9 cellular contexts compared by ENCODE assay signal in genomic region chr1:212237651-212238050, GRCh38.
DNase-seq lines count a peak whose midpoint lies in the region; ATAC-seq and TF ChIP-seq lines count a peak whose summit lies in the region.
"Had no signal": no experiment of that assay in that cellular context is flagged by ENCODE, and none has a peak within 500 bp of the region (broad histone marks: within the 10 kb centered on the region; RNA-seq: fewer than 3 reads in every experiment).

No MANE protein-coding gene starts in this region.

- no peaks in the 10 kb centered on the region for H3K9me3 Mint-ChIP-seq in activated naive CD8-positive, alpha-beta T cell treated with anti-CD3 and anti-CD28 coated beads, Interleukin-2, amount 50 U/mL, for 24 hours
- peaks cover 4% of the 10 kb centered on the region for H3K9me3 Mint-ChIP-seq in nephron progenitor cell
- H3K9me3 Mint-ChIP-seq: natural killer cell treated with Interleukin-12 subunit alpha and Interleukin-12 subunit beta and Interleukin-15 and Interleukin-18, amount 100 ng/mL, for 72 hours had no signal

- H3K4me3 Mint-ChIP-seq in activated naive CD8-positive, alpha-beta T cell treated with anti-CD3 and anti-CD28 coated beads, Interleukin-2, amount 50 U/mL, for 24 hours: no peak overlapping the region
- H3K4me3 Mint-ChIP-seq in nephron progenitor cell: no peak overlapping the region
- H3K4me3 Mint-ChIP-seq: natural killer cell treated with Interleukin-12 subunit alpha and Interleukin-12 subunit beta and Interleukin-15 and Interleukin-18, amount 100 ng/mL, for 72 hours had no signal

- peaks cover 45% of the 10 kb centered on the region for H3K4me1 Mint-ChIP-seq in activated naive CD8-positive, alpha-beta T cell treated with anti-CD3 and anti-CD28 coated beads, Interleukin-2, amount 50 U/mL, for 24 hours
- H3K4me1 Mint-ChIP-seq in nephron progenitor cell: peaks cover 8% of the 10 kb centered on the region

- no peak for TF ChIP-seq CTCF in nephron progenitor cell (IDR thresholded peaks at IDR 0.05)

- peak; percentile 70 for DNase-seq in DMS53 treated with DMSO at 0.1 percent for 48 hours (lab: John Stamatoyannopoulos, UW; ENCODE audit: unreplicated experiment)
- DNase-seq in activated naive CD8-positive, alpha-beta T cell treated with anti-CD3 and anti-CD28 coated beads, Interleukin-2, amount 50 U/mL, for 24 hours: no peak
- DNase-seq in middle frontal gyrus (ENCODE audit: extremely low spot score, low spot score): no peak
- no peak for DNase-seq in nephron progenitor cell
- DNase-seq in caudate nucleus (lab: John Stamatoyannopoulos, UW): no peak
- DNase-seq in cerebellar nuclear complex (lab: John Stamatoyannopoulos, UW): no peak

- ATAC-seq in GM19351 (IDR thresholded peaks at IDR 0.05; ENCODE audit: unreplicated experiment) (peak; percentile 91), HG03064 (IDR thresholded peaks at IDR 0.05; ENCODE audit: low read depth, unreplicated experiment) (peak; percentile 89)
- peak; percentile 85 for ATAC-seq in activated naive CD8-positive, alpha-beta T cell treated with anti-CD3 and anti-CD28 coated beads, Interleukin-2, amount 50 U/mL, for 24 hours

- H3K27me3 Mint-ChIP-seq in activated naive CD8-positive, alpha-beta T cell treated with anti-CD3 and anti-CD28 coated beads, Interleukin-2, amount 50 U/mL, for 24 hours: peaks cover 2% of the 10 kb centered on the region
- no peaks in the 10 kb centered on the region for H3K27me3 Mint-ChIP-seq in nephron progenitor cell (ENCODE audit: low read depth, poor library complexity)
- H3K27me3 Mint-ChIP-seq: natural killer cell treated with Interleukin-12 subunit alpha and Interleukin-12 subunit beta and Interleukin-15 and Interleukin-18, amount 100 ng/mL, for 72 hours had no signal

- no peak overlapping the region for H3K27ac ChIP-seq in caudate nucleus (ENCODE audit: low read depth, low read length)

- H3K36me3 Mint-ChIP-seq in activated naive CD8-positive, alpha-beta T cell treated with anti-CD3 and anti-CD28 coated beads, Interleukin-2, amount 50 U/mL, for 24 hours (ENCODE audit: low read depth): no peaks in the 10 kb centered on the region
- no peaks in the 10 kb centered on the region for H3K36me3 Mint-ChIP-seq in nephron progenitor cell (ENCODE audit: low read depth)
- H3K36me3 Mint-ChIP-seq: natural killer cell treated with Interleukin-12 subunit alpha and Interleukin-12 subunit beta and Interleukin-15 and Interleukin-18, amount 100 ng/mL, for 72 hours had no signal

- no peak overlapping the region for H3K27ac Mint-ChIP-seq in activated naive CD8-positive, alpha-beta T cell treated with anti-CD3 and anti-CD28 coated beads, Interleukin-2, amount 50 U/mL, for 24 hours
- no peak overlapping the region for H3K27ac Mint-ChIP-seq in nephron progenitor cell
